8 cellular contexts compared by ENCODE assay signal in genomic region chr2:86245212-86245611, GRCh38. TPM values are rescaled to one million over a fixed set of nuclear protein-coding genes. Genes with fewer than 3 reads are reported as not detected.
A peak's percentile ranks its signal among the peaks of the same experiment; 100 is the strongest.
DNase-seq lines count a peak whose midpoint lies in the region; ATAC-seq, FAIRE-seq and TF ChIP-seq lines count a peak whose summit lies in the region.
"Not testable (repeated sequence)": the region's sequence is repeated elsewhere in the genome, so short reads cannot be mapped to it uniquely, and the experiment has no call there.

No MANE protein-coding gene starts in this region.

- H3K36me3 Mint-ChIP-seq in endodermal cell (ENCODE audit: low read depth); type B pancreatic cell: not testable (repeated sequence)

- not testable (repeated sequence) for H3K27ac ChIP-seq in endodermal cell (ENCODE audit: low read depth, low read length); small intestine (ENCODE audit: low read depth in 1 of 2, low read length in 1 of 2)
- H3K27ac ChIP-seq in cardiac muscle cell = peak overlapping the region; percentile 68
- peak overlapping the region; percentile 11 for H3K27ac ChIP-seq in lower lobe of right lung

- intact Hi-C loops in lower lobe of right lung (cut with DNase I) = not testable (repeated sequence)

- not testable (repeated sequence) for ATAC-seq in left lobe of liver
- peak in 1 of 2 donors; percentile 52 for ATAC-seq in lower lobe of right lung

- TF ChIP-seq CTCF in endodermal cell (conservative IDR thresholded peaks at IDR 0.05); cardiac muscle cell (IDR thresholded peaks at IDR 0.05; ENCODE audit: low read depth, low read length); lower lobe of right lung (IDR thresholded peaks at IDR 0.05); type B pancreatic cell (conservative IDR thresholded peaks at IDR 0.05): not testable (repeated sequence)

- H3K36me3 ChIP-seq in endodermal cell (ENCODE audit: control insufficient read depth, insufficient read depth, low read length); cardiac muscle cell; lower lobe of right lung; small intestine (ENCODE audit: control insufficient read depth in 2 of 2, insufficient read depth in 2 of 2, low read length in 2 of 2): not testable (repeated sequence)

- 87 to 96% methylated on average over 5 of the region's 5 CpGs for WGBS in endodermal cell (ENCODE audit: insufficient coverage in 1 of 2, insufficient read length in 1 of 2), 2 experiments
- WGBS in small intestine, 3 donors = 16 to 61% (median 35%) methylated on average over 5 of the region's 5 CpGs

- H3K4me3 Mint-ChIP-seq in endodermal cell = not testable (repeated sequence)
- peak overlapping the region; percentile 68 for H3K4me3 Mint-ChIP-seq in type B pancreatic cell

- H3K9me3 ChIP-seq in endodermal cell (ENCODE audit: control insufficient read depth, low read length); cardiac muscle cell (ENCODE audit: low read depth); lower lobe of right lung; small intestine (ENCODE audit: control insufficient read depth, low read depth): not testable (repeated sequence)

- not testable (repeated sequence) for FAIRE-seq in small intestine (lab: Jason Lieb, UNC)

- H3K27me3 Mint-ChIP-seq in endodermal cell (ENCODE audit: insufficient read depth); type B pancreatic cell: not testable (repeated sequence)

- not testable (repeated sequence) for H3K9me3 Mint-ChIP-seq in endodermal cell, type B pancreatic cell

- not testable (repeated sequence) for H3K9ac ChIP-seq in endodermal cell (ENCODE audit: extremely low read depth, low read length, poor library complexity, severe bottlenecking)

- H3K27ac Mint-ChIP-seq in endodermal cell = not testable (repeated sequence)
- H3K27ac Mint-ChIP-seq in type B pancreatic cell = peak overlapping the region; percentile 99

- H3K27me3 ChIP-seq in endodermal cell (ENCODE audit: control insufficient read depth, insufficient read depth, low read length, poor library complexity, severe bottlenecking); cardiac muscle cell; lower lobe of right lung (ENCODE audit: low read depth); small intestine (ENCODE audit: control insufficient read depth in 2 of 2, insufficient read depth in 2 of 2, low read length in 2 of 2): not testable (repeated sequence)

- DNase-seq in ELF-1 (ENCODE audit: low read depth, low spot score) = peak; percentile 22
- peak; percentile 6 for DNase-seq in endodermal cell
- DNase-seq in cardiac muscle cell (ENCODE audit: low read depth in 1 of 2, low spot score in 1 of 2) = peak in 1 of 2 donors; percentile 47
- peak; percentile 8 for DNase-seq in left lobe of liver (ENCODE audit: low spot score)
- not testable (repeated sequence) for DNase-seq in lower lobe of right lung; type B pancreatic cell (ENCODE audit: extremely low spot score, unreplicated experiment)
- DNase-seq in mucosa of gallbladder (ENCODE audit: low spot score) = peak; percentile 63
- peak; percentile 64 for DNase-seq in small intestine

- H3K4me3 ChIP-seq in endodermal cell (ENCODE audit: low read length); cardiac muscle cell; lower lobe of right lung; small intestine (ENCODE audit: low read depth in 1 of 2, low read length in 2 of 2): not testable (repeated sequence)

- not testable (repeated sequence) for H3K4me1 Mint-ChIP-seq in endodermal cell
- H3K4me1 Mint-ChIP-seq in type B pancreatic cell (ENCODE audit: unreplicated experiment) = peaks cover 20% of the 10 kb centered on the region

- not testable (repeated sequence) for H3K4me1 ChIP-seq in endodermal cell (ENCODE audit: control insufficient read depth, insufficient read depth, low read length); small intestine (ENCODE audit: control insufficient read depth in 2 of 2, insufficient read depth in 1 of 2, low read depth in 1 of 2, low read length in 1 of 2)
- peaks cover 13% of the 10 kb centered on the region for H3K4me1 ChIP-seq in cardiac muscle cell (ENCODE audit: low read depth)
- peaks cover 18% of the 10 kb centered on the region for H3K4me1 ChIP-seq in lower lobe of right lung

RNA-seq across cellular contexts. Expression of gene MRPL35, which starts 46.0 kb away (rescaled TPM):
- 10 to 100 TPM; 29.8 to 30.9 TPM for total RNA-seq in endodermal cell
- polyA plus RNA-seq in endodermal cell (2013, experiment 1 of 2) = 31.9 TPM
- 33.6 TPM for polyA plus RNA-seq in endodermal cell (2013, experiment 2 of 2)
- total RNA-seq in cardiac muscle cell = 22.1 and 22.6 TPM in 2 replicates
- 24.4 and 30.2 TPM in 2 replicates for polyA plus RNA-seq in cardiac muscle cell
- 23.1 TPM for total RNA-seq in left lobe of liver
- total RNA-seq in lower lobe of right lung = 22.5 TPM
- total RNA-seq in mucosa of gallbladder = 39.5 TPM
- 10 to 100 TPM; 65.4 to 78.5 (median 78.5) TPM for polyA plus RNA-seq in small intestine
- 40.2 and 43.5 TPM in 2 replicates for total RNA-seq in type B pancreatic cell (ENCODE audit: low replicate concordance)

RNA-seq across cellular contexts. Expression of gene IMMT, which starts 50.0 kb away (rescaled TPM):
- total RNA-seq in endodermal cell (10 to 100 TPM; 96.8 to 99.9 TPM), cardiac muscle cell (107 and 112 TPM in 2 replicates), left lobe of liver (50.1 TPM), lower lobe of right lung (58.0 TPM), mucosa of gallbladder (74.7 TPM), type B pancreatic cell (ENCODE audit: low replicate concordance) (83.6 and 108 TPM in 2 replicates)
- 108 TPM for polyA plus RNA-seq in endodermal cell (2013, experiment 1 of 2)
- polyA plus RNA-seq in endodermal cell (2013, experiment 2 of 2) = 101 TPM
- polyA plus RNA-seq in cardiac muscle cell (188 and 196 TPM in 2 replicates), small intestine (10 to 100 TPM; 69.2 to 82.1 (median 71.2) TPM)
